1 cellular context compared by ENCODE assay signal in genomic region chr2:227325056-227325823, GRCh38.
TF ChIP-seq lines count a peak whose summit lies in the region.

A gene with protein sequence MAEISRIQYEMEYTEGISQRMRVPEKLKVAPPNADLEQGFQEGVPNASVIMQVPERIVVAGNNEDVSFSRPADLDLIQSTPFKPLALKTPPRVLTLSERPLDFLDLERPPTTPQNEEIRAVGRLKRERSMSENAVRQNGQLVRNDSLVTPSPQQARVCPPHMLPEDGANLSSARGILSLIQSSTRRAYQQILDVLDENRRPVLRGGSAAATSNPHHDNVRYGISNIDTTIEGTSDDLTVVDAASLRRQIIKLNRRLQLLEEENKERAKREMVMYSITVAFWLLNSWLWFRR (plus strand): TSS chr2:227325251. CDS start chr2:227330666, 5,415 bp downstream.

TF ChIP-seq in K562, 482 proteins besides CTCF, POLR2A, EP300 and RAD21 (continued from another document and continues in another):
- TF ChIP-seq, protein P1, sequence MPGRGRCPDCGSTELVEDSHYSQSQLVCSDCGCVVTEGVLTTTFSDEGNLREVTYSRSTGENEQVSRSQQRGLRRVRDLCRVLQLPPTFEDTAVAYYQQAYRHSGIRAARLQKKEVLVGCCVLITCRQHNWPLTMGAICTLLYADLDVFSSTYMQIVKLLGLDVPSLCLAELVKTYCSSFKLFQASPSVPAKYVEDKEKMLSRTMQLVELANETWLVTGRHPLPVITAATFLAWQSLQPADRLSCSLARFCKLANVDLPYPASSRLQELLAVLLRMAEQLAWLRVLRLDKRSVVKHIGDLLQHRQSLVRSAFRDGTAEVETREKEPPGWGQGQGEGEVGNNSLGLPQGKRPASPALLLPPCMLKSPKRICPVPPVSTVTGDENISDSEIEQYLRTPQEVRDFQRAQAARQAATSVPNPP (IDR thresholded peaks at IDR 0.05; ENCODE audit: borderline replicate concordance, insufficient read depth, insufficient read length): no peak
- TF ChIP-seq KAT2B (IDR thresholded peaks at IDR 0.05; ENCODE audit: low read depth, low read length): no peak
- TF ChIP-seq, protein P2, sequence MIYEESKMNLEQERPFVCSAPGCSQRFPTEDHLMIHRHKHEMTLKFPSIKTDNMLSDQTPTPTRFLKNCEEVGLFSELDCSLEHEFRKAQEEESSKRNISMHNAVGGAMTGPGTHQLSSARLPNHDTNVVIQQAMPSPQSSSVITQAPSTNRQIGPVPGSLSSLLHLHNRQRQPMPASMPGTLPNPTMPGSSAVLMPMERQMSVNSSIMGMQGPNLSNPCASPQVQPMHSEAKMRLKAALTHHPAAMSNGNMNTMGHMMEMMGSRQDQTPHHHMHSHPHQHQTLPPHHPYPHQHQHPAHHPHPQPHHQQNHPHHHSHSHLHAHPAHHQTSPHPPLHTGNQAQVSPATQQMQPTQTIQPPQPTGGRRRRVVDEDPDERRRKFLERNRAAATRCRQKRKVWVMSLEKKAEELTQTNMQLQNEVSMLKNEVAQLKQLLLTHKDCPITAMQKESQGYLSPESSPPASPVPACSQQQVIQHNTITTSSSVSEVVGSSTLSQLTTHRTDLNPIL (CRISPR knock-in tag; IDR thresholded peaks at IDR 0.05): no peak
- TF ChIP-seq KLF6 (CRISPR knock-in tag; IDR thresholded peaks at IDR 0.05; ENCODE audit: borderline replicate concordance): no peak
- TF ChIP-seq SMAD4 (CRISPR knock-in tag; conservative IDR thresholded peaks at IDR 0.05): 0 out of 2 replicates have a peak, but pooled peaks have one; percentile 43
- TF ChIP-seq ZZZ3 (IDR thresholded peaks at IDR 0.05): no peak
- TF ChIP-seq RCOR1 (IDR thresholded peaks at IDR 0.05; ENCODE audit: borderline replicate concordance in 1 of 2, low read depth in 2 of 2, low read length in 2 of 2): no peak
- TF ChIP-seq ZNF146 (CRISPR knock-in tag; IDR thresholded peaks at IDR 0.05; ENCODE audit: unreplicated experiment): no peak
- TF ChIP-seq EWSR1 (IDR thresholded peaks at IDR 0.05; ENCODE audit: borderline replicate concordance, low read depth, partially characterized antibody): no peak
- no peak for TF ChIP-seq CCAR2 (IDR thresholded peaks at IDR 0.05; ENCODE audit: low read depth, low read length)
- TF ChIP-seq PML (IDR thresholded peaks at IDR 0.05; ENCODE audit: low read length): peak; percentile 39; the same call in 1 of the 2 replicates
- peak in 1 of 2 experiments; percentile 32; a peak in 1 of 4 replicates for TF ChIP-seq TRIM24 (IDR thresholded peaks at IDR 0.05)
- no peak for TF ChIP-seq NCOA1 (IDR thresholded peaks at IDR 0.05; ENCODE audit: low read depth)
- no peak for TF ChIP-seq NFXL1 (CRISPR knock-in tag; IDR thresholded peaks at IDR 0.05)
- TF ChIP-seq ELF4 (CRISPR knock-in tag; IDR thresholded peaks at IDR 0.05): no peak
- no peak; the same call in 1 of the 2 replicates for TF ChIP-seq JUN (IDR thresholded peaks at IDR 0.05; ENCODE audit: borderline replicate concordance, low read depth, low read length)
- no peak for TF ChIP-seq JUN (CRISPR knock-in tag; IDR thresholded peaks at IDR 0.05; ENCODE audit: borderline replicate concordance)
- TF ChIP-seq HDAC1 (IDR thresholded peaks at IDR 0.05): no peak
- no peak for TF ChIP-seq LARP7 (IDR thresholded peaks at IDR 0.05)
- TF ChIP-seq RBM25 (IDR thresholded peaks at IDR 0.05; ENCODE audit: low read depth, low read length, severe bottlenecking): no peak
- TF ChIP-seq ZNF75A (CRISPR knock-in tag; IDR thresholded peaks at IDR 0.05): no peak
- TF ChIP-seq ZEB2 (IDR thresholded peaks at IDR 0.05): no peak
- no peak for TF ChIP-seq POLR3G (IDR thresholded peaks at IDR 0.05; ENCODE audit: extremely low read depth, insufficient read length, insufficient replicate concordance)
- peak; percentile 46 for TF ChIP-seq RBM22 (IDR thresholded peaks at IDR 0.05; ENCODE audit: low read depth, low read length, poor library complexity, severe bottlenecking)
- TF ChIP-seq, protein P3, sequence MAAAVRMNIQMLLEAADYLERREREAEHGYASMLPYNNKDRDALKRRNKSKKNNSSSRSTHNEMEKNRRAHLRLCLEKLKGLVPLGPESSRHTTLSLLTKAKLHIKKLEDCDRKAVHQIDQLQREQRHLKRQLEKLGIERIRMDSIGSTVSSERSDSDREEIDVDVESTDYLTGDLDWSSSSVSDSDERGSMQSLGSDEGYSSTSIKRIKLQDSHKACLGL (CRISPR knock-in tag; IDR thresholded peaks at IDR 0.05; ENCODE audit: borderline replicate concordance, poor library complexity, severe bottlenecking): no peak
- TF ChIP-seq ARID1B (IDR thresholded peaks at IDR 0.05): no peak
- TF ChIP-seq SIN3B (IDR thresholded peaks at IDR 0.05; ENCODE audit: low read depth): peak; percentile 45
- TF ChIP-seq ETV1 (tag; conservative IDR thresholded peaks at IDR 0.05; ENCODE audit: low read depth): peak; percentile 94
- TF ChIP-seq TAF9B (IDR thresholded peaks at IDR 0.05; ENCODE audit: partially characterized antibody): peak; percentile 54
- no peak for TF ChIP-seq MBD1 (CRISPR knock-in tag; IDR thresholded peaks at IDR 0.05)
- TF ChIP-seq HNRNPLL (IDR thresholded peaks at IDR 0.05; ENCODE audit: low read depth, low read length, poor library complexity, severe bottlenecking): peak; percentile 95
- TF ChIP-seq SOX6 (IDR thresholded peaks at IDR 0.05): no peak; the same call in 1 of the 2 replicates
- TF ChIP-seq EZH2 (IDR thresholded peaks at IDR 0.05; ENCODE audit: borderline replicate concordance, low read depth, low read length): no peak
- no peak for TF ChIP-seq BRD9 (IDR thresholded peaks at IDR 0.05; ENCODE audit: low read depth, partially characterized antibody)
- TF ChIP-seq, protein P4, sequence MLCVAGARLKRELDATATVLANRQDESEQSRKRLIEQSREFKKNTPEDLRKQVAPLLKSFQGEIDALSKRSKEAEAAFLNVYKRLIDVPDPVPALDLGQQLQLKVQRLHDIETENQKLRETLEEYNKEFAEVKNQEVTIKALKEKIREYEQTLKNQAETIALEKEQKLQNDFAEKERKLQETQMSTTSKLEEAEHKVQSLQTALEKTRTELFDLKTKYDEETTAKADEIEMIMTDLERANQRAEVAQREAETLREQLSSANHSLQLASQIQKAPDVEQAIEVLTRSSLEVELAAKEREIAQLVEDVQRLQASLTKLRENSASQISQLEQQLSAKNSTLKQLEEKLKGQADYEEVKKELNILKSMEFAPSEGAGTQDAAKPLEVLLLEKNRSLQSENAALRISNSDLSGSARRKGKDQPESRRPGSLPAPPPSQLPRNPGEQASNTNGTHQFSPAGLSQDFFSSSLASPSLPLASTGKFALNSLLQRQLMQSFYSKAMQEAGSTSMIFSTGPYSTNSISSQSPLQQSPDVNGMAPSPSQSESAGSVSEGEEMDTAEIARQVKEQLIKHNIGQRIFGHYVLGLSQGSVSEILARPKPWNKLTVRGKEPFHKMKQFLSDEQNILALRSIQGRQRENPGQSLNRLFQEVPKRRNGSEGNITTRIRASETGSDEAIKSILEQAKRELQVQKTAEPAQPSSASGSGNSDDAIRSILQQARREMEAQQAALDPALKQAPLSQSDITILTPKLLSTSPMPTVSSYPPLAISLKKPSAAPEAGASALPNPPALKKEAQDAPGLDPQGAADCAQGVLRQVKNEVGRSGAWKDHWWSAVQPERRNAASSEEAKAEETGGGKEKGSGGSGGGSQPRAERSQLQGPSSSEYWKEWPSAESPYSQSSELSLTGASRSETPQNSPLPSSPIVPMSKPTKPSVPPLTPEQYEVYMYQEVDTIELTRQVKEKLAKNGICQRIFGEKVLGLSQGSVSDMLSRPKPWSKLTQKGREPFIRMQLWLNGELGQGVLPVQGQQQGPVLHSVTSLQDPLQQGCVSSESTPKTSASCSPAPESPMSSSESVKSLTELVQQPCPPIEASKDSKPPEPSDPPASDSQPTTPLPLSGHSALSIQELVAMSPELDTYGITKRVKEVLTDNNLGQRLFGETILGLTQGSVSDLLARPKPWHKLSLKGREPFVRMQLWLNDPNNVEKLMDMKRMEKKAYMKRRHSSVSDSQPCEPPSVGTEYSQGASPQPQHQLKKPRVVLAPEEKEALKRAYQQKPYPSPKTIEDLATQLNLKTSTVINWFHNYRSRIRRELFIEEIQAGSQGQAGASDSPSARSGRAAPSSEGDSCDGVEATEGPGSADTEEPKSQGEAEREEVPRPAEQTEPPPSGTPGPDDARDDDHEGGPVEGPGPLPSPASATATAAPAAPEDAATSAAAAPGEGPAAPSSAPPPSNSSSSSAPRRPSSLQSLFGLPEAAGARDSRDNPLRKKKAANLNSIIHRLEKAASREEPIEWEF (CRISPR knock-in tag; IDR thresholded peaks at IDR 0.05): no peak
- TF ChIP-seq, protein P5, sequence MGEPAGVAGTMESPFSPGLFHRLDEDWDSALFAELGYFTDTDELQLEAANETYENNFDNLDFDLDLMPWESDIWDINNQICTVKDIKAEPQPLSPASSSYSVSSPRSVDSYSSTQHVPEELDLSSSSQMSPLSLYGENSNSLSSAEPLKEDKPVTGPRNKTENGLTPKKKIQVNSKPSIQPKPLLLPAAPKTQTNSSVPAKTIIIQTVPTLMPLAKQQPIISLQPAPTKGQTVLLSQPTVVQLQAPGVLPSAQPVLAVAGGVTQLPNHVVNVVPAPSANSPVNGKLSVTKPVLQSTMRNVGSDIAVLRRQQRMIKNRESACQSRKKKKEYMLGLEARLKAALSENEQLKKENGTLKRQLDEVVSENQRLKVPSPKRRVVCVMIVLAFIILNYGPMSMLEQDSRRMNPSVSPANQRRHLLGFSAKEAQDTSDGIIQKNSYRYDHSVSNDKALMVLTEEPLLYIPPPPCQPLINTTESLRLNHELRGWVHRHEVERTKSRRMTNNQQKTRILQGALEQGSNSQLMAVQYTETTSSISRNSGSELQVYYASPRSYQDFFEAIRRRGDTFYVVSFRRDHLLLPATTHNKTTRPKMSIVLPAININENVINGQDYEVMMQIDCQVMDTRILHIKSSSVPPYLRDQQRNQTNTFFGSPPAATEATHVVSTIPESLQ (CRISPR knock-in tag; IDR thresholded peaks at IDR 0.05): no peak
- no peak for TF ChIP-seq TSC22D4 (tag; IDR thresholded peaks at IDR 0.05)
- TF ChIP-seq TBL1XR1 (IDR thresholded peaks at IDR 0.05; ENCODE audit: low read length in 2 of 2): no peak
- TF ChIP-seq XRCC4 (IDR thresholded peaks at IDR 0.05; ENCODE audit: extremely low read depth, insufficient read depth, insufficient read length): no peak
- TF ChIP-seq ZBTB1 (CRISPR knock-in tag; IDR thresholded peaks at IDR 0.05; ENCODE audit: borderline replicate concordance, low read depth): peak; percentile 83; the same call in 1 of the 2 replicates
- TF ChIP-seq ATF2 (CRISPR knock-in tag; IDR thresholded peaks at IDR 0.05): 0 out of 2 replicates have a peak, but pooled peaks have one; percentile 21
- TF ChIP-seq, protein P6, sequence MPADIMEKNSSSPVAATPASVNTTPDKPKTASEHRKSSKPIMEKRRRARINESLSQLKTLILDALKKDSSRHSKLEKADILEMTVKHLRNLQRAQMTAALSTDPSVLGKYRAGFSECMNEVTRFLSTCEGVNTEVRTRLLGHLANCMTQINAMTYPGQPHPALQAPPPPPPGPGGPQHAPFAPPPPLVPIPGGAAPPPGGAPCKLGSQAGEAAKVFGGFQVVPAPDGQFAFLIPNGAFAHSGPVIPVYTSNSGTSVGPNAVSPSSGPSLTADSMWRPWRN (IDR thresholded peaks at IDR 0.05; ENCODE audit: low read depth): no peak
- no peak for TF ChIP-seq ZKSCAN8 (CRISPR knock-in tag; IDR thresholded peaks at IDR 0.05)
- TF ChIP-seq TRIM28 (IDR thresholded peaks at IDR 0.05): no peak
- TF ChIP-seq DPF2 (IDR thresholded peaks at IDR 0.05): no peak
- no peak for TF ChIP-seq ZNF239 (CRISPR knock-in tag; IDR thresholded peaks at IDR 0.05)
- TF ChIP-seq BMI1 (IDR thresholded peaks at IDR 0.05; ENCODE audit: low read length): no peak
- TF ChIP-seq ZNF77 (CRISPR knock-in tag; IDR thresholded peaks at IDR 0.05): no peak
- TF ChIP-seq IFI16 (CRISPR knock-in tag; IDR thresholded peaks at IDR 0.05): no peak
- peak in 1 of 2 experiments; percentile 36; a peak in 1 of 4 replicates for TF ChIP-seq ETV6 (IDR thresholded peaks at IDR 0.05; ENCODE audit: borderline replicate concordance in 1 of 2, low read depth in 2 of 2, low read length in 1 of 2)
- peak; percentile 81; the same call in 1 of the 2 replicates for TF ChIP-seq ETV6 (CRISPR knock-in tag; IDR thresholded peaks at IDR 0.05; ENCODE audit: borderline replicate concordance)
- no peak for TF ChIP-seq ZBTB8A (IDR thresholded peaks at IDR 0.05; ENCODE audit: partially characterized antibody)
- TF ChIP-seq, protein P7, sequence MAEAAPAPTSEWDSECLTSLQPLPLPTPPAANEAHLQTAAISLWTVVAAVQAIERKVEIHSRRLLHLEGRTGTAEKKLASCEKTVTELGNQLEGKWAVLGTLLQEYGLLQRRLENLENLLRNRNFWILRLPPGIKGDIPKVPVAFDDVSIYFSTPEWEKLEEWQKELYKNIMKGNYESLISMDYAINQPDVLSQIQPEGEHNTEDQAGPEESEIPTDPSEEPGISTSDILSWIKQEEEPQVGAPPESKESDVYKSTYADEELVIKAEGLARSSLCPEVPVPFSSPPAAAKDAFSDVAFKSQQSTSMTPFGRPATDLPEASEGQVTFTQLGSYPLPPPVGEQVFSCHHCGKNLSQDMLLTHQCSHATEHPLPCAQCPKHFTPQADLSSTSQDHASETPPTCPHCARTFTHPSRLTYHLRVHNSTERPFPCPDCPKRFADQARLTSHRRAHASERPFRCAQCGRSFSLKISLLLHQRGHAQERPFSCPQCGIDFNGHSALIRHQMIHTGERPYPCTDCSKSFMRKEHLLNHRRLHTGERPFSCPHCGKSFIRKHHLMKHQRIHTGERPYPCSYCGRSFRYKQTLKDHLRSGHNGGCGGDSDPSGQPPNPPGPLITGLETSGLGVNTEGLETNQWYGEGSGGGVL (CRISPR knock-in tag; IDR thresholded peaks at IDR 0.05): no peak
